In the genomic region with DNA sequence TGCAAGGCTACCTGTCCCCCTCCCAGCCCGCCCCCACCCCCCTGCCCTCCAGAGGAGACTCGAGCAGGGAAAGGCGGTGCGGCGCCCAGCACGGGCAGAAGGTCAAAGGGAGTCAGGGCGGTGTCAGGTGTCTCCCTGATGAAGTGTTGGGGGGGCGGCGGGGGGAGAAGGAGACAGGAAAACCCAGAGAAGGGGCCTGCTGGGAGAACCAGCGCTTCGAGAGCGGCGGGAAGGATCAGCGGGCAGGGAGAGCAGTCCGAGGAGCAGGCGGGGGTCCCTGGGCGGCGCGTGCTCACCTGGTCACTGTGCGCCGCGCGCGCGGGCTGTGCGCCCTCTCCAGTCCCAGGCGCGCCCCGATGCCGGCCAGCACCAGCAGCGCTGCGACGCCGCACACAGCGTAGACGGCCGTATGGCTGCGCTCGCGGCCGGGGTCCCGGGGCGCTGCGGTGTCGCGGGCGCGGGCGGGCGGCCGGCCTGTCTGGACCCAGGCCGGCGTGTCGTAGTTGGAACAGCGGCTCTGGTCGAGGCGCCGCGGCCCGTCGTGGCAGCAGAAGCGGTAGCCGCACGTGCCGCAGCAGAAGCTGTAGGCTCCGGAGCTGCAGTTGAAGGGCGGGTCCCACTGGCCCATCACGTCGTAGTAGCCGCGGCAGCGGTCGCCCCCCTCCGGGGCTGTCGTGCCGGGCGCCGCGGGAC, we compare ENCODE assay signal across 1 cellular context.
TF ChIP-seq lines count a peak whose summit lies in the region.

No MANE protein-coding gene starts in this region.

TF ChIP-seq in GM12878, 131 proteins besides CTCF, POLR2A, EP300 and RAD21 (continues in another document):
- no peak for TF ChIP-seq RAD51 (IDR thresholded peaks at IDR 0.05)
- no peak for TF ChIP-seq NFYA (IDR thresholded peaks at IDR 0.05; ENCODE audit: borderline replicate concordance, low read depth, low read length)
- no peak for TF ChIP-seq BRCA1 (IDR thresholded peaks at IDR 0.05; ENCODE audit: low read depth, low read length)
- TF ChIP-seq BCL11A (IDR thresholded peaks at IDR 0.05; ENCODE audit: low read depth, low read length) = no peak
- peak; percentile 75; the same call in 1 of the 2 replicates for TF ChIP-seq IKZF1 (conservative IDR thresholded peaks at IDR 0.05)
- TF ChIP-seq MYC (IDR thresholded peaks at IDR 0.05; ENCODE audit: insufficient read depth, insufficient read length, insufficient replicate concordance, low read length, severe bottlenecking) = no peak
- TF ChIP-seq USF1 (IDR thresholded peaks at IDR 0.05; ENCODE audit: borderline replicate concordance, extremely low read length, insufficient read depth, low read depth, low read length) = no peak
- TF ChIP-seq LARP7 (IDR thresholded peaks at IDR 0.05) = peak; percentile 46; the same call in 1 of the 2 replicates
- TF ChIP-seq NRF1 (conservative IDR thresholded peaks at IDR 0.05; ENCODE audit: low read depth, low read length) = no peak
- no peak for TF ChIP-seq GABPA (IDR thresholded peaks at IDR 0.05; ENCODE audit: low read depth)
- TF ChIP-seq SIN3A (IDR thresholded peaks at IDR 0.05; ENCODE audit: low read depth, low read length) = no peak
- no peak for TF ChIP-seq HDGF (IDR thresholded peaks at IDR 0.05)
- no peak for TF ChIP-seq RB1 (IDR thresholded peaks at IDR 0.05; ENCODE audit: borderline replicate concordance)
- TF ChIP-seq ZNF207 (IDR thresholded peaks at IDR 0.05; ENCODE audit: borderline replicate concordance) = no peak; the same call in 1 of the 2 replicates
- TF ChIP-seq, protein P1, sequence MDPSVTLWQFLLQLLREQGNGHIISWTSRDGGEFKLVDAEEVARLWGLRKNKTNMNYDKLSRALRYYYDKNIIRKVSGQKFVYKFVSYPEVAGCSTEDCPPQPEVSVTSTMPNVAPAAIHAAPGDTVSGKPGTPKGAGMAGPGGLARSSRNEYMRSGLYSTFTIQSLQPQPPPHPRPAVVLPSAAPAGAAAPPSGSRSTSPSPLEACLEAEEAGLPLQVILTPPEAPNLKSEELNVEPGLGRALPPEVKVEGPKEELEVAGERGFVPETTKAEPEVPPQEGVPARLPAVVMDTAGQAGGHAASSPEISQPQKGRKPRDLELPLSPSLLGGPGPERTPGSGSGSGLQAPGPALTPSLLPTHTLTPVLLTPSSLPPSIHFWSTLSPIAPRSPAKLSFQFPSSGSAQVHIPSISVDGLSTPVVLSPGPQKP (IDR thresholded peaks at IDR 0.05; ENCODE audit: low read depth, low read length) = no peak
- no peak for TF ChIP-seq EGR1 (IDR thresholded peaks at IDR 0.05; ENCODE audit: borderline replicate concordance in 1 of 2, low read depth in 2 of 2, low read length in 2 of 2)
- TF ChIP-seq, protein P2, sequence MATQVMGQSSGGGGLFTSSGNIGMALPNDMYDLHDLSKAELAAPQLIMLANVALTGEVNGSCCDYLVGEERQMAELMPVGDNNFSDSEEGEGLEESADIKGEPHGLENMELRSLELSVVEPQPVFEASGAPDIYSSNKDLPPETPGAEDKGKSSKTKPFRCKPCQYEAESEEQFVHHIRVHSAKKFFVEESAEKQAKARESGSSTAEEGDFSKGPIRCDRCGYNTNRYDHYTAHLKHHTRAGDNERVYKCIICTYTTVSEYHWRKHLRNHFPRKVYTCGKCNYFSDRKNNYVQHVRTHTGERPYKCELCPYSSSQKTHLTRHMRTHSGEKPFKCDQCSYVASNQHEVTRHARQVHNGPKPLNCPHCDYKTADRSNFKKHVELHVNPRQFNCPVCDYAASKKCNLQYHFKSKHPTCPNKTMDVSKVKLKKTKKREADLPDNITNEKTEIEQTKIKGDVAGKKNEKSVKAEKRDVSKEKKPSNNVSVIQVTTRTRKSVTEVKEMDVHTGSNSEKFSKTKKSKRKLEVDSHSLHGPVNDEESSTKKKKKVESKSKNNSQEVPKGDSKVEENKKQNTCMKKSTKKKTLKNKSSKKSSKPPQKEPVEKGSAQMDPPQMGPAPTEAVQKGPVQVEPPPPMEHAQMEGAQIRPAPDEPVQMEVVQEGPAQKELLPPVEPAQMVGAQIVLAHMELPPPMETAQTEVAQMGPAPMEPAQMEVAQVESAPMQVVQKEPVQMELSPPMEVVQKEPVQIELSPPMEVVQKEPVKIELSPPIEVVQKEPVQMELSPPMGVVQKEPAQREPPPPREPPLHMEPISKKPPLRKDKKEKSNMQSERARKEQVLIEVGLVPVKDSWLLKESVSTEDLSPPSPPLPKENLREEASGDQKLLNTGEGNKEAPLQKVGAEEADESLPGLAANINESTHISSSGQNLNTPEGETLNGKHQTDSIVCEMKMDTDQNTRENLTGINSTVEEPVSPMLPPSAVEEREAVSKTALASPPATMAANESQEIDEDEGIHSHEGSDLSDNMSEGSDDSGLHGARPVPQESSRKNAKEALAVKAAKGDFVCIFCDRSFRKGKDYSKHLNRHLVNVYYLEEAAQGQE (IDR thresholded peaks at IDR 0.05; ENCODE audit: low read depth, low read length) = no peak
- TF ChIP-seq SMC3 (IDR thresholded peaks at IDR 0.05; ENCODE audit: borderline replicate concordance, low read length) = no peak
- TF ChIP-seq, protein P3, sequence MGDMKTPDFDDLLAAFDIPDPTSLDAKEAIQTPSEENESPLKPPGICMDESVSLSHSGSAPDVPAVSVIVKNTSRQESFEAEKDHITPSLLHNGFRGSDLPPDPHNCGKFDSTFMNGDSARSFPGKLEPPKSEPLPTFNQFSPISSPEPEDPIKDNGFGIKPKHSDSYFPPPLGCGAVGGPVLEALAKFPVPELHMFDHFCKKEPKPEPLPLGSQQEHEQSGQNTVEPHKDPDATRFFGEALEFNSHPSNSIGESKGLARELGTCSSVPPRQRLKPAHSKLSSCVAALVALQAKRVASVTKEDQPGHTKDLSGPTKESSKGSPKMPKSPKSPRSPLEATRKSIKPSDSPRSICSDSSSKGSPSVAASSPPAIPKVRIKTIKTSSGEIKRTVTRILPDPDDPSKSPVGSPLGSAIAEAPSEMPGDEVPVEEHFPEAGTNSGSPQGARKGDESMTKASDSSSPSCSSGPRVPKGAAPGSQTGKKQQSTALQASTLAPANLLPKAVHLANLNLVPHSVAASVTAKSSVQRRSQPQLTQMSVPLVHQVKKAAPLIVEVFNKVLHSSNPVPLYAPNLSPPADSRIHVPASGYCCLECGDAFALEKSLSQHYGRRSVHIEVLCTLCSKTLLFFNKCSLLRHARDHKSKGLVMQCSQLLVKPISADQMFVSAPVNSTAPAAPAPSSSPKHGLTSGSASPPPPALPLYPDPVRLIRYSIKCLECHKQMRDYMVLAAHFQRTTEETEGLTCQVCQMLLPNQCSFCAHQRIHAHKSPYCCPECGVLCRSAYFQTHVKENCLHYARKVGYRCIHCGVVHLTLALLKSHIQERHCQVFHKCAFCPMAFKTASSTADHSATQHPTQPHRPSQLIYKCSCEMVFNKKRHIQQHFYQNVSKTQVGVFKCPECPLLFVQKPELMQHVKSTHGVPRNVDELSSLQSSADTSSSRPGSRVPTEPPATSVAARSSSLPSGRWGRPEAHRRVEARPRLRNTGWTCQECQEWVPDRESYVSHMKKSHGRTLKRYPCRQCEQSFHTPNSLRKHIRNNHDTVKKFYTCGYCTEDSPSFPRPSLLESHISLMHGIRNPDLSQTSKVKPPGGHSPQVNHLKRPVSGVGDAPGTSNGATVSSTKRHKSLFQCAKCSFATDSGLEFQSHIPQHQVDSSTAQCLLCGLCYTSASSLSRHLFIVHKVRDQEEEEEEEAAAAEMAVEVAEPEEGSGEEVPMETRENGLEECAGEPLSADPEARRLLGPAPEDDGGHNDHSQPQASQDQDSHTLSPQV (IDR thresholded peaks at IDR 0.05) = peak; percentile 16; the same call in 1 of the 2 replicates
- TF ChIP-seq DPF2 (IDR thresholded peaks at IDR 0.05) = peak; percentile 39; the same call in 1 of the 2 replicates
- 0 out of 2 replicates have a peak, but pooled peaks have one; percentile 25 for TF ChIP-seq MXI1 (IDR thresholded peaks at IDR 0.05; ENCODE audit: low read depth, low read length)
- TF ChIP-seq, protein P4, sequence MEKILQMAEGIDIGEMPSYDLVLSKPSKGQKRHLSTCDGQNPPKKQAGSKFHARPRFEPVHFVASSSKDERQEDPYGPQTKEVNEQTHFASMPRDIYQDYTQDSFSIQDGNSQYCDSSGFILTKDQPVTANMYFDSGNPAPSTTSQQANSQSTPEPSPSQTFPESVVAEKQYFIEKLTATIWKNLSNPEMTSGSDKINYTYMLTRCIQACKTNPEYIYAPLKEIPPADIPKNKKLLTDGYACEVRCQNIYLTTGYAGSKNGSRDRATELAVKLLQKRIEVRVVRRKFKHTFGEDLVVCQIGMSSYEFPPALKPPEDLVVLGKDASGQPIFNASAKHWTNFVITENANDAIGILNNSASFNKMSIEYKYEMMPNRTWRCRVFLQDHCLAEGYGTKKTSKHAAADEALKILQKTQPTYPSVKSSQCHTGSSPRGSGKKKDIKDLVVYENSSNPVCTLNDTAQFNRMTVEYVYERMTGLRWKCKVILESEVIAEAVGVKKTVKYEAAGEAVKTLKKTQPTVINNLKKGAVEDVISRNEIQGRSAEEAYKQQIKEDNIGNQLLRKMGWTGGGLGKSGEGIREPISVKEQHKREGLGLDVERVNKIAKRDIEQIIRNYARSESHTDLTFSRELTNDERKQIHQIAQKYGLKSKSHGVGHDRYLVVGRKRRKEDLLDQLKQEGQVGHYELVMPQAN (conservative IDR thresholded peaks at IDR 0.05) = 0 out of 2 replicates have a peak, but pooled peaks have one; percentile 19
- no peak for TF ChIP-seq PML (IDR thresholded peaks at IDR 0.05; ENCODE audit: low read length)
- no peak for TF ChIP-seq HCFC1 (IDR thresholded peaks at IDR 0.05; ENCODE audit: low read length)
- TF ChIP-seq ZZZ3 (IDR thresholded peaks at IDR 0.05; ENCODE audit: control insufficient read depth, insufficient read length, low read depth) = no peak
- TF ChIP-seq ZNF687 (IDR thresholded peaks at IDR 0.05) = peak; percentile 80
- TF ChIP-seq, protein P5, sequence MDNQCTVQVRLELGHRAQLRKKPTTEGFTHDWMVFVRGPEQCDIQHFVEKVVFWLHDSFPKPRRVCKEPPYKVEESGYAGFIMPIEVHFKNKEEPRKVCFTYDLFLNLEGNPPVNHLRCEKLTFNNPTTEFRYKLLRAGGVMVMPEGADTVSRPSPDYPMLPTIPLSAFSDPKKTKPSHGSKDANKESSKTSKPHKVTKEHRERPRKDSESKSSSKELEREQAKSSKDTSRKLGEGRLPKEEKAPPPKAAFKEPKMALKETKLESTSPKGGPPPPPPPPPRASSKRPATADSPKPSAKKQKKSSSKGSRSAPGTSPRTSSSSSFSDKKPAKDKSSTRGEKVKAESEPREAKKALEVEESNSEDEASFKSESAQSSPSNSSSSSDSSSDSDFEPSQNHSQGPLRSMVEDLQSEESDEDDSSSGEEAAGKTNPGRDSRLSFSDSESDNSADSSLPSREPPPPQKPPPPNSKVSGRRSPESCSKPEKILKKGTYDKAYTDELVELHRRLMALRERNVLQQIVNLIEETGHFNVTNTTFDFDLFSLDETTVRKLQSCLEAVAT (IDR thresholded peaks at IDR 0.05) = no peak
- no peak for TF ChIP-seq SIX5 (IDR thresholded peaks at IDR 0.05; ENCODE audit: low read depth, low read length, severe bottlenecking)
- TF ChIP-seq WRNIP1 (IDR thresholded peaks at IDR 0.05; ENCODE audit: borderline replicate concordance, low read depth, low read length) = no peak
- no peak for TF ChIP-seq RELA (IDR thresholded peaks at IDR 0.05; ENCODE audit: borderline replicate concordance, partially characterized antibody)
